ENCODE assay signal across 8 cellular contexts in genomic region chr2:27211241-27211942, GRCh38. TPM values are rescaled to one million over a fixed set of nuclear protein-coding genes. Genes with fewer than 3 reads are reported as not detected.
DNase-seq lines count a peak whose midpoint lies in the region; ATAC-seq, FAIRE-seq and TF ChIP-seq lines count a peak whose summit lies in the region.

No MANE protein-coding gene starts in this region.

- DNase-seq in BE2C (no peak), LNCaP clone FGC (ENCODE audit: low read depth) (peak; percentile 36), GM12878 (ENCODE audit: low read depth, low spot score) (no peak), keratinocyte (ENCODE audit: low read depth, low spot score) (peak; percentile 41), putamen (ENCODE audit: low spot score) (no peak)

- in situ Hi-C loops in GM12878 (cut with MboI), result no loop called here

- H3K79me2 ChIP-seq in GM12878 (ENCODE audit: control insufficient read depth, insufficient read depth, low read length) (peaks cover 53% of the 10 kb centered on the region), keratinocyte (ENCODE audit: control insufficient read depth, insufficient read depth, low read length) (peaks cover 7% of the 10 kb centered on the region)

- ATAC-seq in GM18907 (IDR thresholded peaks at IDR 0.05; ENCODE audit: unreplicated experiment) (peak; percentile 22), GM12878 (peak; percentile 2), GM21526 (IDR thresholded peaks at IDR 0.05; ENCODE audit: low FRiP score, unreplicated experiment) (no peak)

- no peaks in the 10 kb centered on the region for H3K9me3 ChIP-seq in BE2C
- H3K9me3 ChIP-seq in GM12878 (replicated peaks; ENCODE audit: control insufficient read depth, insufficient read depth, low read length), result no peaks in the 10 kb centered on the region
- H3K9me3 ChIP-seq in keratinocyte (ENCODE audit: control insufficient read depth, low read depth, low read length), result no peaks in the 10 kb centered on the region
- no peaks in the 10 kb centered on the region for H3K9me3 ChIP-seq in stomach smooth muscle (ENCODE audit: control insufficient read depth in 2 of 2, low read length in 2 of 2)

- TF ChIP-seq CTCF in BE2C (IDR thresholded peaks at IDR 0.05; ENCODE audit: low read depth, low read length), result no peak
- no peak for TF ChIP-seq CTCF in LNCaP clone FGC (IDR thresholded peaks at IDR 0.05; ENCODE audit: control insufficient read depth, extremely low read depth, insufficient read depth)
- no peak for TF ChIP-seq CTCF in GM12878 (IDR thresholded peaks at IDR 0.05 in 2 of 3, conservative IDR thresholded peaks at IDR 0.05 in 1 of 3; ENCODE audit: control insufficient read depth in 2 of 3, extremely low read depth in 1 of 3, insufficient read depth in 1 of 3, low read depth in 3 of 3, low read length in 3 of 3)
- TF ChIP-seq CTCF in keratinocyte (optimal IDR thresholded peaks at IDR 0.05 in 1 of 3, IDR thresholded peaks at IDR 0.05 in 1 of 3, conservative IDR thresholded peaks at IDR 0.05 in 1 of 3; ENCODE audit: extremely low read depth in 1 of 3, insufficient read depth in 2 of 3, low read length in 3 of 3), result no peak

- dilution Hi-C loops in keratinocyte (cut with MboI; ENCODE audit: extremely low pct_ligation_motif_present, low sequenced_read_pairs), result no loop called here

- no peak for TF ChIP-seq POLR2A in GM12878 (IDR thresholded peaks at IDR 0.05; ENCODE audit: low read depth, low read length)

- WGBS in GM12878 (ENCODE audit: insufficient coverage, insufficient replicate concordance, low lambda C conversion rate, missing lambda C conversion rate), result 4% methylated on average over 37 of the region's 48 CpGs

- intact Hi-C loops in GM12878 (cut with micrococcal nuclease; ENCODE audit: unreplicated experiment), result loop anchor here (10.0 kb wide), 1 partner anchor 143 kb away; the partner anchor contains the start of gene GTF3C2

- peak overlapping the region; percentile 77 for H3K4me3 ChIP-seq in BE2C (ENCODE audit: low read depth, low read length)
- peak overlapping the region; percentile 82 for H3K4me3 ChIP-seq in LNCaP clone FGC (ENCODE audit: low read depth, low read length)
- H3K4me3 ChIP-seq in GM12878, result peak overlapping the region; percentile 70
- H3K4me3 ChIP-seq in keratinocyte (ENCODE audit: control insufficient read depth in 2 of 3, extremely low read depth in 1 of 3, insufficient read depth in 2 of 3, low read depth in 1 of 3, low read length in 3 of 3), result peak overlapping the region; percentile 60 to 88 (median 63)
- peak overlapping the region; percentile 65 to 93 for H3K4me3 ChIP-seq in stomach smooth muscle (ENCODE audit: low read length in 2 of 2)

- peak overlapping the region; percentile 65 for H3K27ac ChIP-seq in GM12878 (ENCODE audit: control insufficient read depth, insufficient read depth)
- H3K27ac ChIP-seq in keratinocyte (ENCODE audit: control insufficient read depth, insufficient read depth, low read length), result peak overlapping the region; percentile 98
- peak overlapping the region; percentile 31 for H3K27ac ChIP-seq in stomach smooth muscle (ENCODE audit: low read length)

- no peak for TF ChIP-seq EP300 in GM12878 (IDR thresholded peaks at IDR 0.05; ENCODE audit: borderline replicate concordance in 1 of 2, control insufficient read depth in 1 of 2, low read depth in 2 of 2, low read length in 2 of 2)

- FAIRE-seq in GM12878 (lab: Jason Lieb, UNC) (no peak), keratinocyte (lab: Jason Lieb, UNC) (no peak)

- no peak for TF ChIP-seq RAD21 in GM12878 (IDR thresholded peaks at IDR 0.05; ENCODE audit: insufficient read depth, low read depth, low read length)

- CTCF ChIA-PET in GM12878 (lab: Yijun Ruan, JAX), result interaction anchor here (0.7 to 2.0 kb wide), 6 partner anchors 41 to 161 kb away, joined by 3 to 6 read pairs (median 4); no protein-coding TSS in a partner anchor

- peaks cover 4% of the 10 kb centered on the region; the same call in 1 of the 2 replicates for H3K4me1 ChIP-seq in BE2C
- H3K4me1 ChIP-seq in GM12878 (ENCODE audit: control insufficient read depth, insufficient read depth, low read length), result peaks cover 7% of the 10 kb centered on the region
- peaks cover 17% of the 10 kb centered on the region for H3K4me1 ChIP-seq in keratinocyte (ENCODE audit: control insufficient read depth, extremely low read depth, insufficient read depth, low read length)
- H3K4me1 ChIP-seq in stomach smooth muscle (ENCODE audit: control insufficient read depth, insufficient read depth, low read length), result peaks cover 15% of the 10 kb centered on the region

- H3K27me3 ChIP-seq in BE2C, result no peaks in the 10 kb centered on the region
- H3K27me3 ChIP-seq in GM12878 (replicated peaks in 1 of 2; ENCODE audit: control insufficient read depth in 2 of 2, insufficient read depth in 2 of 2, low read length in 1 of 2), result no peaks in the 10 kb centered on the region
- H3K27me3 ChIP-seq in keratinocyte (ENCODE audit: control insufficient read depth, extremely low read depth, insufficient read depth, low read length), result no peaks in the 10 kb centered on the region
- no peaks in the 10 kb centered on the region for H3K27me3 ChIP-seq in stomach smooth muscle (ENCODE audit: control insufficient read depth in 1 of 2, insufficient read depth in 2 of 2, low read length in 2 of 2)

- peak overlapping the region; percentile 69 for H2AFZ ChIP-seq in GM12878 (ENCODE audit: control insufficient read depth, low read depth, low read length)
- peak overlapping the region; percentile 95 for H2AFZ ChIP-seq in keratinocyte (ENCODE audit: control insufficient read depth, low read length)

- BruUV-seq in GM12878 (replicated peaks; lab: Mats Ljungman, UMichigan), result TSS peak; percentile 87

- H3K4me2 ChIP-seq in GM12878 (ENCODE audit: control insufficient read depth, insufficient read depth) (peak overlapping the region; percentile 82), keratinocyte (ENCODE audit: control insufficient read depth, extremely low read depth, insufficient read depth, low read depth, low read length) (peak overlapping the region; percentile 90)

- no peaks in the 10 kb centered on the region for H3K9me1 ChIP-seq in keratinocyte (ENCODE audit: control insufficient read depth, extremely low read depth, insufficient read depth, low read length)

- POLR2A ChIA-PET in GM12878 (lab: Charles Lee), result interaction anchor here (0.6 to 1.5 kb wide), 4 partner anchors 78 to 1065 kb away, joined by 3 to 7 read pairs (median 5); partner anchors contain the start of gene PREB

- RAD21 ChIA-PET in GM12878 (lab: Charles Lee; ENCODE audit: unreplicated experiment), result interaction anchor here (1.3 kb wide), 1 partner anchor 78 kb away, joined by 3 read pairs; no protein-coding TSS in a partner anchor

- SMC1A ChIA-PET in GM12878 (lab: Charles Lee; ENCODE audit: uncharacterized antibody, unreplicated experiment), result interaction anchor here (1.0 kb wide), 1 partner anchor 77 kb away, joined by 3 read pairs; the partner anchor contains the start of gene PREB

- peak overlapping the region; percentile 96 for H3K9ac ChIP-seq in GM12878 (ENCODE audit: control insufficient read depth, insufficient read depth, low read length)
- peak overlapping the region; percentile 100 for H3K9ac ChIP-seq in keratinocyte (ENCODE audit: control insufficient read depth, extremely low read depth, insufficient read depth, low read length)
- peak overlapping the region; percentile 78 to 99 for H3K9ac ChIP-seq in stomach smooth muscle (ENCODE audit: low read length in 2 of 2)

- no peaks in the 10 kb centered on the region for H4K20me1 ChIP-seq in GM12878 (ENCODE audit: control insufficient read depth, insufficient read depth)
- H4K20me1 ChIP-seq in keratinocyte (ENCODE audit: control insufficient read depth, extremely low read depth, insufficient read depth, low read length), result no peaks in the 10 kb centered on the region

- peaks cover 43% of the 10 kb centered on the region for H3K36me3 ChIP-seq in BE2C
- peaks cover 6 to 11% of the 10 kb centered on the region in 2 experiments for H3K36me3 ChIP-seq in GM12878 (ENCODE audit: control insufficient read depth in 2 of 2, insufficient read depth in 2 of 2, low read length in 1 of 2)
- H3K36me3 ChIP-seq in keratinocyte (ENCODE audit: control insufficient read depth in 2 of 2, extremely low read depth in 1 of 2, insufficient read depth in 2 of 2, low read length in 2 of 2), result peaks cover 15 to 31% of the 10 kb centered on the region in 2 experiments
- H3K36me3 ChIP-seq in stomach smooth muscle (ENCODE audit: control insufficient read depth in 2 of 2, insufficient read depth in 2 of 2, low read length in 2 of 2), result peaks cover 12 to 13% of the 10 kb centered on the region in 2 donors

RNA-seq across cellular contexts. Expression of gene ATRAID, which starts 0.4 kb away (rescaled TPM):
- 231 TPM for polyA plus RNA-seq in BE2C (2012; ENCODE audit: insufficient read depth, insufficient read length, low read depth)
- 75.0 and 89.6 TPM in 2 replicates for total RNA-seq in GM12878 (2013; cell fraction: nucleolus; rRNA removed)
- total RNA-seq in GM12878 (2014; rRNA removed), result 97.5 and 113 TPM in 2 replicates
- 79.5 and 80.7 TPM in 2 replicates for total RNA-seq in GM12878 (2014; rRNA removed; fragmentation: Illumina TruSeq; extraction: Trizol)
- 65.6 and 68.9 TPM in 2 replicates for total RNA-seq in GM12878 (2021)
- polyA plus RNA-seq in GM12878 (2011; ENCODE audit: low read depth), result 62.0 TPM
- polyA plus RNA-seq in GM12878 (2011; rRNA removed), result 129 and 143 TPM in 2 replicates
- 160 and 167 TPM in 2 replicates for polyA plus RNA-seq in GM12878 (2011; cell fraction: cytosol; rRNA removed)
- 75.6 and 107 TPM in 2 replicates for polyA plus RNA-seq in GM12878 (2011; cell fraction: nucleus; rRNA removed)
- 72.0 and 78.0 TPM in 2 replicates for polyA plus RNA-seq in GM12878 (2012)
- polyA plus RNA-seq in GM12878 (2014; fragmentation: Illumina TruSeq; extraction: Trizol), result 103 and 107 TPM in 2 replicates
- 100 to 1,000 TPM; 137 to 142 TPM for polyA plus RNA-seq in GM12878 (2014; fragmentation: Nextera tagmentation; extraction: Ambion mirVana)
- 88.5 and 102 TPM in 2 replicates for polyA plus RNA-seq in GM12878 (2014; rRNA removed)
- polyA plus RNA-seq in GM12878 (2016; fragmentation: Nextera tagmentation; extraction: Ambion mirVana), result 100 to 1,000 TPM; 163 to 180 TPM
- 64.1 and 75.9 TPM in 2 replicates for polyA minus RNA-seq in GM12878 (2011; rRNA and poly(A)+ RNA removed)
- polyA minus RNA-seq in GM12878 (2011; cell fraction: cytosol; rRNA and poly(A)+ RNA removed), result 29.9 and 33.6 TPM in 2 replicates
- 39.4 and 52.1 TPM in 2 replicates for polyA minus RNA-seq in GM12878 (2011; cell fraction: nucleus; rRNA and poly(A)+ RNA removed)
- 154 to 168 TPM (median 156 TPM) in 3 replicates for polyA plus RNA-seq in keratinocyte
- 27.4 TPM for polyA plus RNA-seq in keratinocyte (2011; ENCODE audit: low read depth)
- 122 and 148 TPM in 2 replicates for polyA plus RNA-seq in keratinocyte (2011; cell fraction: cytosol; rRNA removed)
- 124 and 129 TPM in 2 replicates for polyA plus RNA-seq in keratinocyte (2011; cell fraction: nucleus; rRNA removed)
- polyA plus RNA-seq in keratinocyte (2012; ENCODE audit: low replicate concordance), result 98.4 and 102 TPM in 2 replicates
- 47.3 to 79.5 TPM (median 79.3 TPM) in 3 replicates for polyA minus RNA-seq in keratinocyte
- polyA minus RNA-seq in keratinocyte (2011; cell fraction: cytosol; rRNA and poly(A)+ RNA removed), result 85.8 TPM
- polyA minus RNA-seq in keratinocyte (2011; cell fraction: nucleus; rRNA and poly(A)+ RNA removed), result 34.9 and 42.8 TPM in 2 replicates

RNA-seq across cellular contexts. Expression of gene SLC5A6, which starts 0.7 kb away (rescaled TPM):
- 88.4 TPM for polyA plus RNA-seq in BE2C (2012; ENCODE audit: insufficient read depth, insufficient read length, low read depth)
- total RNA-seq in GM12878 (2013; cell fraction: nucleolus; rRNA removed), result 240 and 258 TPM in 2 replicates
- 52.3 and 53.9 TPM in 2 replicates for total RNA-seq in GM12878 (2014; rRNA removed)
- total RNA-seq in GM12878 (2014; rRNA removed; fragmentation: Illumina TruSeq; extraction: Trizol), result 27.8 and 29.4 TPM in 2 replicates
- 52.8 and 58.5 TPM in 2 replicates for total RNA-seq in GM12878 (2021)
- polyA plus RNA-seq in GM12878 (2011; ENCODE audit: low read depth), result 20.7 TPM
- polyA plus RNA-seq in GM12878 (2011; rRNA removed), result 50.6 and 101 TPM in 2 replicates
- 116 and 123 TPM in 2 replicates for polyA plus RNA-seq in GM12878 (2011; cell fraction: cytosol; rRNA removed)
- polyA plus RNA-seq in GM12878 (2011; cell fraction: nucleus; rRNA removed), result 527 and 554 TPM in 2 replicates
- polyA plus RNA-seq in GM12878 (2012), result 30.5 and 33.7 TPM in 2 replicates
- 35.7 and 42.6 TPM in 2 replicates for polyA plus RNA-seq in GM12878 (2014; fragmentation: Illumina TruSeq; extraction: Trizol)
- polyA plus RNA-seq in GM12878 (2014; fragmentation: Nextera tagmentation; extraction: Ambion mirVana), result 10 to 100 TPM; 13.1 to 13.5 TPM
- polyA plus RNA-seq in GM12878 (2014; rRNA removed), result 54.3 and 56.8 TPM in 2 replicates
- 10 to 100 TPM; 60.4 to 67.5 TPM for polyA plus RNA-seq in GM12878 (2016; fragmentation: Nextera tagmentation; extraction: Ambion mirVana)
- 95.3 and 102 TPM in 2 replicates for polyA minus RNA-seq in GM12878 (2011; rRNA and poly(A)+ RNA removed)
- polyA minus RNA-seq in GM12878 (2011; cell fraction: cytosol; rRNA and poly(A)+ RNA removed), result 24.2 and 31.5 TPM in 2 replicates
- polyA minus RNA-seq in GM12878 (2011; cell fraction: nucleus; rRNA and poly(A)+ RNA removed), result 86.3 and 152 TPM in 2 replicates
- polyA plus RNA-seq in keratinocyte, result 55.1 to 72.3 TPM (median 60.4 TPM) in 3 replicates
- 9.9 TPM for polyA plus RNA-seq in keratinocyte (2011; ENCODE audit: low read depth)
- polyA plus RNA-seq in keratinocyte (2011; cell fraction: cytosol; rRNA removed), result 32.6 and 33.3 TPM in 2 replicates
- polyA plus RNA-seq in keratinocyte (2011; cell fraction: nucleus; rRNA removed), result 160 and 178 TPM in 2 replicates
- 27.6 and 46.1 TPM in 2 replicates for polyA plus RNA-seq in keratinocyte (2012; ENCODE audit: low replicate concordance)
- 81.9 to 162 TPM (median 106 TPM) in 3 replicates for polyA minus RNA-seq in keratinocyte
- polyA minus RNA-seq in keratinocyte (2011; cell fraction: cytosol; rRNA and poly(A)+ RNA removed), result 51.2 TPM
- polyA minus RNA-seq in keratinocyte (2011; cell fraction: nucleus; rRNA and poly(A)+ RNA removed), result 98.0 and 120 TPM in 2 replicates

RNA-seq across cellular contexts. Expression of gene CAD, which starts 5.8 kb away (rescaled TPM):
- polyA plus RNA-seq in BE2C (2012; ENCODE audit: insufficient read depth, insufficient read length, low read depth), result 164 TPM
- 102 and 104 TPM in 2 replicates for total RNA-seq in GM12878 (2013; cell fraction: nucleolus; rRNA removed)
- total RNA-seq in GM12878 (2014; rRNA removed) (48.3 and 66.1 TPM in 2 replicates), GM12878 (2014; rRNA removed; fragmentation: Illumina TruSeq; extraction: Trizol) (22.8 and 23.8 TPM in 2 replicates), GM12878 (2021) (101 and 119 TPM in 2 replicates)
- polyA plus RNA-seq in GM12878 (2011; ENCODE audit: low read depth), result 22.0 TPM
- polyA plus RNA-seq in GM12878 (2011; rRNA removed) (12.0 and 24.9 TPM in 2 replicates), GM12878 (2014; fragmentation: Illumina TruSeq; extraction: Trizol) (18.5 and 43.5 TPM in 2 replicates), GM12878 (2014; fragmentation: Nextera tagmentation; extraction: Ambion mirVana) (10 to 100 TPM in 1 of 2 experiments, 1 to 10 TPM in 1; 7.6 to 12.1 TPM), GM12878 (2014; rRNA removed) (57.9 and 73.2 TPM in 2 replicates), GM12878 (2016; fragmentation: Nextera tagmentation; extraction: Ambion mirVana) (10 to 100 TPM; 68.2 to 75.5 TPM), keratinocyte (17.1 to 33.3 TPM (median 21.0 TPM) in 3 replicates)
- polyA plus RNA-seq in GM12878 (2011; cell fraction: cytosol; rRNA removed), result 31.8 and 34.4 TPM in 2 replicates
- 212 and 266 TPM in 2 replicates for polyA plus RNA-seq in GM12878 (2011; cell fraction: nucleus; rRNA removed)
- 34.2 and 37.0 TPM in 2 replicates for polyA plus RNA-seq in GM12878 (2012)
- 79.9 and 113 TPM in 2 replicates for polyA minus RNA-seq in GM12878 (2011; rRNA and poly(A)+ RNA removed)
- polyA minus RNA-seq in GM12878 (2011; cell fraction: cytosol; rRNA and poly(A)+ RNA removed), result 50.4 and 85.0 TPM in 2 replicates
- 90.4 and 154 TPM in 2 replicates for polyA minus RNA-seq in GM12878 (2011; cell fraction: nucleus; rRNA and poly(A)+ RNA removed)
- polyA plus RNA-seq in keratinocyte (2011; ENCODE audit: low read depth), result 8.8 TPM
- 12.9 and 20.6 TPM in 2 replicates for polyA plus RNA-seq in keratinocyte (2011; cell fraction: cytosol; rRNA removed)
- polyA plus RNA-seq in keratinocyte (2011; cell fraction: nucleus; rRNA removed), result 72.3 and 76.6 TPM in 2 replicates
- polyA plus RNA-seq in keratinocyte (2012; ENCODE audit: low replicate concordance), result 16.3 and 37.6 TPM in 2 replicates
- polyA minus RNA-seq in keratinocyte, result 94.8 to 357 TPM (median 115 TPM) in 3 replicates
- polyA minus RNA-seq in keratinocyte (2011; cell fraction: cytosol; rRNA and poly(A)+ RNA removed), result 59.5 TPM
- polyA minus RNA-seq in keratinocyte (2011; cell fraction: nucleus; rRNA and poly(A)+ RNA removed), result 106 and 132 TPM in 2 replicates

RNA-seq across cellular contexts. Expression of gene SLC30A3, which starts 51.5 kb away (rescaled TPM):
- polyA plus RNA-seq in BE2C (2012; ENCODE audit: insufficient read depth, insufficient read length, low read depth), result 1.5 TPM
- total RNA-seq in GM12878 (2013; cell fraction: nucleolus; rRNA removed), result 1.3 TPM in 1 of 2 replicates, not detected in the other
- not detected in 2 replicates for total RNA-seq in GM12878 (2014; rRNA removed)
- total RNA-seq in GM12878 (2014; rRNA removed; fragmentation: Illumina TruSeq; extraction: Trizol), result not detected in 2 replicates
- total RNA-seq in GM12878 (2021), result not detected in 2 replicates
- 0.24 TPM for polyA plus RNA-seq in GM12878 (2011; ENCODE audit: low read depth)
- polyA plus RNA-seq in GM12878 (2011; rRNA removed), result 0.12 and 0.23 TPM in 2 replicates
- 0.39 and 0.47 TPM in 2 replicates for polyA plus RNA-seq in GM12878 (2011; cell fraction: cytosol; rRNA removed)
- polyA plus RNA-seq in GM12878 (2011; cell fraction: nucleus; rRNA removed), result 1.3 and 1.8 TPM in 2 replicates
- 0.18 and 0.20 TPM in 2 replicates for polyA plus RNA-seq in GM12878 (2012)
- not detected in 2 replicates for polyA plus RNA-seq in GM12878 (2014; fragmentation: Illumina TruSeq; extraction: Trizol)
- polyA plus RNA-seq in GM12878 (2014; fragmentation: Nextera tagmentation; extraction: Ambion mirVana), result not detected
- polyA plus RNA-seq in GM12878 (2014; rRNA removed), result 0.06 TPM in 1 of 2 replicates, not detected in the other
- polyA plus RNA-seq in GM12878 (2016; fragmentation: Nextera tagmentation; extraction: Ambion mirVana), result not detected
- polyA minus RNA-seq in GM12878 (2011; rRNA and poly(A)+ RNA removed), result 0.07 and 0.15 TPM in 2 replicates
- 0.62 TPM in 1 of 2 replicates, not detected in the other for polyA minus RNA-seq in GM12878 (2011; cell fraction: cytosol; rRNA and poly(A)+ RNA removed)
- polyA minus RNA-seq in GM12878 (2011; cell fraction: nucleus; rRNA and poly(A)+ RNA removed), result 0.12 and 0.19 TPM in 2 replicates
- not detected in 3 replicates for polyA plus RNA-seq in keratinocyte
- not detected for polyA plus RNA-seq in keratinocyte (2011; ENCODE audit: low read depth)
- 0.05 TPM in 1 of 2 replicates, not detected in the other for polyA plus RNA-seq in keratinocyte (2011; cell fraction: cytosol; rRNA removed)
- polyA plus RNA-seq in keratinocyte (2011; cell fraction: nucleus; rRNA removed), result not detected in 2 replicates
- not detected in 2 replicates for polyA plus RNA-seq in keratinocyte (2012; ENCODE audit: low replicate concordance)
- not detected in 3 replicates for polyA minus RNA-seq in keratinocyte
- polyA minus RNA-seq in keratinocyte (2011; cell fraction: cytosol; rRNA and poly(A)+ RNA removed), result not detected
- polyA minus RNA-seq in keratinocyte (2011; cell fraction: nucleus; rRNA and poly(A)+ RNA removed), result not detected in 2 replicates

Comparison
In these comparisons a context has a peak if more than half of its experiments do, and no peak if none do; other contexts are left out.
1. DNase-seq: peak in LNCaP clone FGC (single experiment) and keratinocyte (single experiment); none in BE2C (single experiment), GM12878 (single experiment) and putamen (single experiment).
2. H3K27ac ChIP-seq: peak in every context shown above with its lines; median percentile 98 in keratinocyte; 65 in GM12878; 31 in stomach smooth muscle.
3. Peak in every context shown above with its lines, with median percentiles within 50 percentile points of each other: H3K4me3 ChIP-seq and H3K9ac ChIP-seq.